In genomic region chr18:77119851-77120491, GRCh38 we compare ENCODE assay signal across 23 cellular contexts. TPM values are rescaled to one million over a fixed set of nuclear protein-coding genes. Genes with fewer than 3 reads are reported as not detected.
A peak's percentile ranks its signal among the peaks of the same experiment; 100 is the strongest.
DNase-seq lines count a peak whose midpoint lies in the region; ATAC-seq and TF ChIP-seq lines count a peak whose summit lies in the region.
"Had no signal": no experiment of that assay in that cellular context is flagged by ENCODE, and none has a peak within 500 bp of the region (broad histone marks: within the 10 kb centered on the region; RNA-seq: fewer than 3 reads in every experiment).

No MANE protein-coding gene starts in this region.

- no peak overlapping the region for H4K8ac ChIP-seq in IMR-90 (ENCODE audit: low read depth in 2 of 2, low read length in 2 of 2)
- H4K8ac ChIP-seq in neuronal stem cell (ENCODE audit: low read depth, low read length), result no peak overlapping the region

- in situ Hi-C loops in IMR-90 (cut with MboI; ENCODE audit: low sequenced_read_pairs), result loop anchor here (25.0 kb wide), 1 partner anchor 658 kb away; no protein-coding TSS in a partner anchor

- H3K23ac ChIP-seq in IMR-90 (ENCODE audit: low read depth, low read length), result no peak overlapping the region
- no peak overlapping the region for H3K23ac ChIP-seq in neuronal stem cell (ENCODE audit: low read depth, low read length, poor library complexity)

- H3K27ac Mint-ChIP-seq in activated CD4-positive, alpha-beta T cell treated with anti-CD3 and anti-CD28 coated beads, Interleukin-2, amount 10 ng/mL, durations not matched to agents 24 days and 14 days, result peak overlapping the region; percentile 25
- no peak overlapping the region for H3K27ac Mint-ChIP-seq in chondrocyte (ENCODE audit: unreplicated experiment)
- H3K27ac Mint-ChIP-seq: activated T-helper 2 cell treated with anti-CD3 and anti-CD28 coated beads, Interferon-gamma antibody, Interleukin-2, Interleukin-4, amounts not matched to agents 10 μg/mL and 5 μg/mL and 100 μg/mL, durations not matched to agents 14 hours and 24 hours and 36 hours had no signal

- POLR2A ChIA-PET in IMR-90 (lab: Charles Lee; ENCODE audit: unreplicated experiment), result no interaction called here

- dilution Hi-C loops in IMR-90 (cut with HindIII; ENCODE audit: low sequenced_read_pairs, unreplicated experiment), result no loop called here

- no peak overlapping the region for H3K18ac ChIP-seq in IMR-90 (ENCODE audit: low read depth, low read length)
- peak overlapping the region; percentile 33 for H3K18ac ChIP-seq in neuronal stem cell (ENCODE audit: low read length)

- H3K9me3 Mint-ChIP-seq in activated CD4-positive, alpha-beta T cell treated with anti-CD3 and anti-CD28 coated beads, Interleukin-2, amount 10 ng/mL, durations not matched to agents 24 days and 14 days, result no peaks in the 10 kb centered on the region
- H3K9me3 Mint-ChIP-seq in chondrocyte (ENCODE audit: low read depth), result no peaks in the 10 kb centered on the region
- H3K9me3 Mint-ChIP-seq: activated CD4-positive, alpha-beta T cell treated with anti-CD3 and anti-CD28 coated beads, Interleukin-2, amount 10 ng/mL, durations not matched to agents 7 days and 5 days; activated T-helper 2 cell treated with anti-CD3 and anti-CD28 coated beads, Interferon-gamma antibody, Interleukin-2, Interleukin-4, amounts not matched to agents 10 μg/mL and 5 μg/mL and 100 μg/mL, durations not matched to agents 14 hours and 24 hours and 36 hours; naive thymus-derived CD8-positive, alpha-beta T cell had no signal

- H2BK120ac ChIP-seq in IMR-90 (ENCODE audit: low read depth, low read length), result no peak overlapping the region
- H2BK120ac ChIP-seq in neuronal stem cell (ENCODE audit: low read depth, low read length), result no peak overlapping the region

- no peaks in the 10 kb centered on the region for H3K36me3 ChIP-seq in IMR-90 (ENCODE audit: control insufficient read depth, insufficient read depth, low read length)
- H3K36me3 ChIP-seq in neuronal stem cell (replicated peaks in 1 of 2; ENCODE audit: control insufficient read depth in 2 of 2, insufficient read depth in 2 of 2, low read length in 2 of 2), result no peaks in the 10 kb centered on the region
- no peaks in the 10 kb centered on the region for H3K36me3 ChIP-seq in SJCRH30
- H3K36me3 ChIP-seq: BE2C, tibial artery had no signal

- H2AFZ ChIP-seq in IMR-90 (replicated peaks; ENCODE audit: low read length, poor library complexity), result no peak overlapping the region
- no peak overlapping the region for H2AFZ ChIP-seq in neuronal stem cell (ENCODE audit: low read length)

- H3K4me1 Mint-ChIP-seq in activated CD4-positive, alpha-beta T cell treated with anti-CD3 and anti-CD28 coated beads, Interleukin-2, amount 10 ng/mL, durations not matched to agents 24 days and 14 days, result peaks cover 66% of the 10 kb centered on the region
- H3K4me1 Mint-ChIP-seq in chondrocyte (ENCODE audit: low read depth), result peaks cover 20% of the 10 kb centered on the region

- H3K14ac ChIP-seq in IMR-90 (replicated peaks; ENCODE audit: low read depth, low read length) (no peak overlapping the region), neuronal stem cell (ENCODE audit: low read length) (no peak overlapping the region)

- H3K9ac ChIP-seq in IMR-90 (ENCODE audit: low read depth, low read length) (no peak overlapping the region), neuronal stem cell (ENCODE audit: low read depth, low read length, poor library complexity) (no peak overlapping the region)

- H3K4me2 ChIP-seq in IMR-90 (ENCODE audit: low read depth, low read length), result no peak overlapping the region
- H3K4me2 ChIP-seq in neuronal stem cell (ENCODE audit: insufficient read depth, low read length, poor library complexity, severe bottlenecking), result no peak overlapping the region

- peaks cover 8% of the 10 kb centered on the region for H3K4me1 ChIP-seq in IMR-90 (ENCODE audit: control insufficient read depth, insufficient read depth, low read length)
- H3K4me1 ChIP-seq in neuronal stem cell (ENCODE audit: control insufficient read depth in 2 of 2, insufficient read depth in 1 of 2, low read depth in 1 of 2, low read length in 2 of 2), result peaks cover 0 to 3% of the 10 kb centered on the region in 2 donors
- no peaks in the 10 kb centered on the region for H3K4me1 ChIP-seq in SJCRH30
- H3K4me1 ChIP-seq: BE2C had no signal

- no peak for TF ChIP-seq CTCF in IMR-90 (conservative IDR thresholded peaks at IDR 0.05; ENCODE audit: low read depth, low read length)
- TF ChIP-seq CTCF in chondrocyte (IDR thresholded peaks at IDR 0.05), result no peak

- H3K4ac ChIP-seq in IMR-90 (ENCODE audit: low read depth, low read length) (no peak overlapping the region), neuronal stem cell (ENCODE audit: low read length) (no peak overlapping the region)

- H2BK15ac ChIP-seq in IMR-90 (ENCODE audit: low read depth, low read length) (no peak overlapping the region), neuronal stem cell (ENCODE audit: low read length) (peak overlapping the region; percentile 30)

- H4K20me1 ChIP-seq in IMR-90 (ENCODE audit: insufficient read depth, low read length), result no peaks in the 10 kb centered on the region

- H3K9me3 ChIP-seq in IMR-90 (ENCODE audit: control insufficient read depth, insufficient read depth, low read length) (no peaks in the 10 kb centered on the region), neuronal stem cell (replicated peaks in 1 of 2; ENCODE audit: control insufficient read depth in 2 of 2, insufficient read depth in 1 of 2, low read depth in 1 of 2, low read length in 2 of 2) (peaks cover 0 to 4% of the 10 kb centered on the region in 2 donors), SJCRH30 (replicated peaks) (no peaks in the 10 kb centered on the region)
- H3K9me3 ChIP-seq: BE2C, heart left ventricle, tibial artery had no signal

- H2BK5ac ChIP-seq in IMR-90 (ENCODE audit: low read depth, low read length, poor library complexity, severe bottlenecking), result no peak overlapping the region
- peak overlapping the region; percentile 58 for H2BK5ac ChIP-seq in neuronal stem cell (ENCODE audit: low read length)

- H3K4me3 ChIP-seq in IMR-90 (ENCODE audit: insufficient read depth, low read depth, low read length) (no peak overlapping the region), neuronal stem cell (ENCODE audit: low read length in 2 of 2) (no peak overlapping the region), SJCRH30 (no peak overlapping the region)
- H3K4me3 ChIP-seq: heart left ventricle, tibial artery had no signal

- CTCF ChIA-PET in IMR-90 (lab: Yijun Ruan, JAX), result no interaction called here

- no peak for ATAC-seq in IMR-90 (ENCODE audit: low read depth)
- no peak for ATAC-seq in Right ventricle myocardium superior (ENCODE audit: poor library complexity)
- ATAC-seq: heart left ventricle; naive thymus-derived CD8-positive, alpha-beta T cell had no signal

- TF ChIP-seq RAD21 in IMR-90 (IDR thresholded peaks at IDR 0.05; ENCODE audit: low read length), result no peak

- peak overlapping the region; percentile 58 for H2BK12ac ChIP-seq in neuronal stem cell (ENCODE audit: low read length)

- TF ChIP-seq POLR2A in IMR-90 (IDR thresholded peaks at IDR 0.05; ENCODE audit: low read depth, low read length), result no peak

- H2AK5ac ChIP-seq in IMR-90 (ENCODE audit: low read depth, low read length) (0 out of 2 replicates have a peak overlapping the region, but pooled peaks have one; percentile 99), neuronal stem cell (ENCODE audit: low read depth, low read length) (no peak overlapping the region)

- no peak for DNase-seq in activated CD4-positive, alpha-beta T cell treated with anti-CD3 and anti-CD28 coated beads, Interleukin-2, amount 10 ng/mL, durations not matched to agents 24 days and 14 days
- no peak for DNase-seq in activated CD4-positive, alpha-beta T cell treated with anti-CD3 and anti-CD28 coated beads, Interleukin-2, amount 50 U/mL, for 4 hours
- DNase-seq in IMR-90 (no peak), chondrocyte (ENCODE audit: low spot score) (peak; percentile 61), neuronal stem cell (ENCODE audit: low spot score) (no peak), T-helper 1 cell (no peak), SJCRH30 (no peak), Right ventricle myocardium superior (no peak)
- DNase-seq: 8988T; activated CD4-positive, alpha-beta T cell treated with anti-CD3 and anti-CD28 coated beads, Interleukin-2, amount 10 ng/mL, durations not matched to agents 7 days and 5 days; anterior cingulate cortex; BE2C; central memory CD4-positive, alpha-beta T cell; DMS 273 treated with DMSO at 0.1 percent for 48 hours; GDM1; Karpas-422; NCI-H1092 treated with DMSO at 0.1 percent for 48 hours; NCI-H2081 treated with DMSO at 0.1 percent for 48 hours; NCI-H69; tibial artery had no signal

- H4K91ac ChIP-seq in IMR-90 (ENCODE audit: insufficient read depth, low read depth, low read length) (no peak overlapping the region), neuronal stem cell (ENCODE audit: low read depth, low read length, poor library complexity) (no peak overlapping the region)

- 94% methylated on average over 13 of the region's 23 CpGs; no CpG with 5 or more reads in 1 of the 2 experiments for WGBS in IMR-90 (ENCODE audit: extremely low coverage in 2 of 2, insufficient read length in 1 of 2), 2 experiments
- no CpG with 5 or more reads among the region's 23 CpGs for WGBS in neuronal stem cell (ENCODE audit: extremely low coverage in 2 of 2, insufficient read length in 2 of 2, insufficient replicate concordance in 1 of 2), 2 donors

- H3K79me1 ChIP-seq in IMR-90 (ENCODE audit: low read depth in 1 of 2, low read length in 2 of 2) (peaks cover 0 to 6% of the 10 kb centered on the region in 2 experiments; a peak in 1 of 4 replicates), neuronal stem cell (ENCODE audit: low read depth, low read length) (no peaks in the 10 kb centered on the region)

- no peak overlapping the region for H2AK9ac ChIP-seq in IMR-90 (replicated peaks; ENCODE audit: low read depth, low read length, poor library complexity)

- no peak overlapping the region for H3K56ac ChIP-seq in IMR-90 (ENCODE audit: extremely low read depth, insufficient read depth, low read length)

- intact Hi-C loops in activated CD4-positive, alpha-beta T cell treated with anti-CD3 and anti-CD28 coated beads, Interleukin-2, amount 10 ng/mL, durations not matched to agents 24 days and 14 days (cut with micrococcal nuclease), result no loop called here
- intact Hi-C loops in IMR-90 (cut with micrococcal nuclease) (no loop called here), Right ventricle myocardium superior (cut with DNase I) (no loop called here)

- H4K5ac ChIP-seq in IMR-90 (ENCODE audit: low read depth, low read length), result no peak overlapping the region

- H3K27me3 ChIP-seq in IMR-90 (ENCODE audit: control insufficient read depth, insufficient read depth, low read length) (no peaks in the 10 kb centered on the region), neuronal stem cell (ENCODE audit: control insufficient read depth in 3 of 3, insufficient read depth in 3 of 3, low read depth in 1 of 3, low read length in 3 of 3) (no peaks in the 10 kb centered on the region), SJCRH30 (no peaks in the 10 kb centered on the region)
- H3K27me3 ChIP-seq: BE2C, heart left ventricle, tibial artery had no signal

- H3K27ac ChIP-seq in IMR-90 (ENCODE audit: insufficient read depth, low read length), result no peak overlapping the region
- H3K27ac ChIP-seq in neuronal stem cell (replicated peaks; ENCODE audit: low read length), result no peak overlapping the region
- no peak overlapping the region for H3K27ac ChIP-seq in SJCRH30
- H3K27ac ChIP-seq: heart left ventricle, tibial artery had no signal

- H3K4me3 Mint-ChIP-seq in activated CD4-positive, alpha-beta T cell treated with anti-CD3 and anti-CD28 coated beads, Interleukin-2, amount 10 ng/mL, durations not matched to agents 24 days and 14 days, result no peak overlapping the region
- H3K4me3 Mint-ChIP-seq in chondrocyte (ENCODE audit: unreplicated experiment), result no peak overlapping the region
- H3K4me3 Mint-ChIP-seq: activated CD4-positive, alpha-beta T cell treated with anti-CD3 and anti-CD28 coated beads, Interleukin-2, amount 10 ng/mL, durations not matched to agents 7 days and 5 days had no signal

- peaks cover 54% of the 10 kb centered on the region for H3K36me3 Mint-ChIP-seq in activated CD4-positive, alpha-beta T cell treated with anti-CD3 and anti-CD28 coated beads, Interleukin-2, amount 10 ng/mL, durations not matched to agents 24 days and 14 days (ENCODE audit: low read depth)
- H3K36me3 Mint-ChIP-seq in chondrocyte (ENCODE audit: low read depth), result no peaks in the 10 kb centered on the region

- peaks cover 11% of the 10 kb centered on the region; the same call in 1 of the 2 replicates for H3K9me1 ChIP-seq in IMR-90 (ENCODE audit: insufficient read depth, low read length)

- H3K27me3 Mint-ChIP-seq in activated CD4-positive, alpha-beta T cell treated with anti-CD3 and anti-CD28 coated beads, Interleukin-2, amount 10 ng/mL, durations not matched to agents 24 days and 14 days, result no peaks in the 10 kb centered on the region
- no peaks in the 10 kb centered on the region for H3K27me3 Mint-ChIP-seq in chondrocyte (ENCODE audit: low read depth)
- H3K27me3 Mint-ChIP-seq: activated CD4-positive, alpha-beta T cell treated with anti-CD3 and anti-CD28 coated beads, Interleukin-2, amount 10 ng/mL, durations not matched to agents 7 days and 5 days; naive thymus-derived CD8-positive, alpha-beta T cell had no signal

- no TSS peak for BruUV-seq in IMR-90 (replicated peaks; lab: Mats Ljungman, UMichigan)

- no peak overlapping the region for H2BK20ac ChIP-seq in IMR-90 (ENCODE audit: low read depth, low read length)

RNA-seq across cellular contexts. Expression of gene MBP, which starts 12.6 kb away (rescaled TPM):
- total RNA-seq in activated CD4-positive, alpha-beta T cell treated with anti-CD3 and anti-CD28 coated beads, Interleukin-2, amount 10 ng/mL, durations not matched to agents 24 days and 14 days, result 60.2 and 63.1 TPM in 2 replicates
- total RNA-seq in IMR-90 (2012; rRNA removed) (0.90 and 1.4 TPM in 2 replicates), chondrocyte (8.3 to 15.9 TPM (median 14.0 TPM) in 3 replicates), Right ventricle myocardium superior (29.9 TPM)
- polyA plus RNA-seq in IMR-90 (2012; rRNA removed), result 0.72 and 0.75 TPM in 2 replicates
- 0.52 and 0.82 TPM in 2 replicates for polyA plus RNA-seq in IMR-90 (2012; cell fraction: cytosol; rRNA removed)
- polyA plus RNA-seq in IMR-90 (2012; cell fraction: nucleus; rRNA removed; ENCODE audit: low replicate concordance), result 1.2 and 2.2 TPM in 2 replicates
- polyA plus RNA-seq in neuronal stem cell (2013, experiment 1 of 2), result 1.5 TPM
- polyA plus RNA-seq in neuronal stem cell (2013, experiment 2 of 2), result 1.4 TPM
- total RNA-seq in SJCRH30 (2014; rRNA removed; shearing (Covaris generic)), result 0.20 TPM in 1 of 2 replicates, not detected in the other
